ENCODE assay signal across 9 cellular contexts in genomic region chr9:126915846-126916543, GRCh38. TPM values are rescaled to one million over a fixed set of nuclear protein-coding genes. Genes with fewer than 3 reads are reported as not detected.
DNase-seq lines count a peak whose midpoint lies in the region; ATAC-seq, FAIRE-seq and TF ChIP-seq lines count a peak whose summit lies in the region.
"Had no signal": no experiment of that assay in that cellular context is flagged by ENCODE, and none has a peak within 500 bp of the region (broad histone marks: within the 10 kb centered on the region; RNA-seq: fewer than 3 reads in every experiment).

No MANE protein-coding gene starts in this region.

- H3K4me2 ChIP-seq in parathyroid adenoma (ENCODE audit: low read length) = peak overlapping the region; percentile 63

- H3K9ac ChIP-seq in endocrine pancreas (ENCODE audit: control insufficient read depth, insufficient read depth, low read length) = peak overlapping the region; percentile 22
- no peak overlapping the region for H3K9ac ChIP-seq in parathyroid adenoma

- FAIRE-seq in GM12891 (lab: Jason Lieb, UNC) = no peak
- FAIRE-seq: GM18507 had no signal

- H3K9me3 ChIP-seq in endocrine pancreas (ENCODE audit: control insufficient read depth, low read length) (no peaks in the 10 kb centered on the region), parathyroid adenoma (ENCODE audit: control insufficient read depth, low read length) (no peaks in the 10 kb centered on the region)

- no peak for TF ChIP-seq CTCF in parathyroid adenoma (IDR thresholded peaks at IDR 0.05)

- no peak for TF ChIP-seq POLR2A in GM12891 (IDR thresholded peaks at IDR 0.05; ENCODE audit: low read depth, low read length)

- peak overlapping the region; percentile 32 for H3K27ac ChIP-seq in parathyroid adenoma

- peak overlapping the region; percentile 64 for H2AFZ ChIP-seq in parathyroid adenoma

- no peak for ATAC-seq in GM18519 (IDR thresholded peaks at IDR 0.05; ENCODE audit: low FRiP score, unreplicated experiment)
- ATAC-seq in GM19452 (IDR thresholded peaks at IDR 0.05; ENCODE audit: unreplicated experiment) = no peak

- peak; percentile 59 for DNase-seq in NCI-H69 (lab: John Stamatoyannopoulos, UW)
- DNase-seq in GM12891 (ENCODE audit: insufficient read length, low spot score) = no peak
- DNase-seq in NCI-H1436 treated with DMSO at 0.1 percent for 48 hours (lab: John Stamatoyannopoulos, UW) = no peak

- peaks cover 6% of the 10 kb centered on the region for H3K4me1 ChIP-seq in endocrine pancreas (ENCODE audit: control insufficient read depth, insufficient read depth, low read length)
- H3K4me1 ChIP-seq in parathyroid adenoma = no peaks in the 10 kb centered on the region

- no peaks in the 10 kb centered on the region for H3K36me3 ChIP-seq in endocrine pancreas (ENCODE audit: control insufficient read depth, insufficient read depth, low read length)
- H3K36me3 ChIP-seq in parathyroid adenoma (ENCODE audit: control insufficient read depth, insufficient read depth, low read length) = no peaks in the 10 kb centered on the region

- H3K79me2 ChIP-seq in parathyroid adenoma = peaks cover 5% of the 10 kb centered on the region

- H3K4me3 ChIP-seq in GM08714 (ENCODE audit: low read length) (peak overlapping the region; percentile 21; the same call in 1 of the 2 replicates), endocrine pancreas (ENCODE audit: control insufficient read depth, insufficient read depth, low read length) (peak overlapping the region; percentile 62), parathyroid adenoma (ENCODE audit: low read depth, low read length) (peak overlapping the region; percentile 45)

- H3K27me3 ChIP-seq in endocrine pancreas (ENCODE audit: control insufficient read depth, insufficient read depth, low read length) = no peaks in the 10 kb centered on the region
- H3K27me3 ChIP-seq in parathyroid adenoma (ENCODE audit: control insufficient read depth, insufficient read depth, low read length) = no peaks in the 10 kb centered on the region

TF ChIP-seq in GM12891, 5 proteins besides CTCF, POLR2A, EP300 and RAD21:
- TF ChIP-seq TAF1 (IDR thresholded peaks at IDR 0.05; ENCODE audit: low read depth, low read length) = no peak
- TF ChIP-seq PAX5 (IDR thresholded peaks at IDR 0.05; ENCODE audit: insufficient read depth, low read length, severe bottlenecking) = no peak
- TF ChIP-seq POLR2AphosphoS5 (IDR thresholded peaks at IDR 0.05; ENCODE audit: low read depth, low read length) = no peak
- TF ChIP-seq POU2F2 (IDR thresholded peaks at IDR 0.05; ENCODE audit: low read depth, low read length) = no peak
- no peak for TF ChIP-seq SPI1 (IDR thresholded peaks at IDR 0.05; ENCODE audit: low read depth, low read length)
TF ChIP-seq in GM12891: peak in this region for 0.

RNA-seq across cellular contexts. Expression of gene RALGPS1, which starts 1.4 kb away (rescaled TPM):
- 1.6 TPM for polyA plus RNA-seq in GM12891 (2012; ENCODE audit: low read depth, missing spikeins)

RNA-seq across cellular contexts. Expression of gene ZBTB34, which starts 55.6 kb away (rescaled TPM):
- 1.3 TPM for polyA plus RNA-seq in GM12891 (2012; ENCODE audit: low read depth, missing spikeins)
